In the genomic region with DNA sequence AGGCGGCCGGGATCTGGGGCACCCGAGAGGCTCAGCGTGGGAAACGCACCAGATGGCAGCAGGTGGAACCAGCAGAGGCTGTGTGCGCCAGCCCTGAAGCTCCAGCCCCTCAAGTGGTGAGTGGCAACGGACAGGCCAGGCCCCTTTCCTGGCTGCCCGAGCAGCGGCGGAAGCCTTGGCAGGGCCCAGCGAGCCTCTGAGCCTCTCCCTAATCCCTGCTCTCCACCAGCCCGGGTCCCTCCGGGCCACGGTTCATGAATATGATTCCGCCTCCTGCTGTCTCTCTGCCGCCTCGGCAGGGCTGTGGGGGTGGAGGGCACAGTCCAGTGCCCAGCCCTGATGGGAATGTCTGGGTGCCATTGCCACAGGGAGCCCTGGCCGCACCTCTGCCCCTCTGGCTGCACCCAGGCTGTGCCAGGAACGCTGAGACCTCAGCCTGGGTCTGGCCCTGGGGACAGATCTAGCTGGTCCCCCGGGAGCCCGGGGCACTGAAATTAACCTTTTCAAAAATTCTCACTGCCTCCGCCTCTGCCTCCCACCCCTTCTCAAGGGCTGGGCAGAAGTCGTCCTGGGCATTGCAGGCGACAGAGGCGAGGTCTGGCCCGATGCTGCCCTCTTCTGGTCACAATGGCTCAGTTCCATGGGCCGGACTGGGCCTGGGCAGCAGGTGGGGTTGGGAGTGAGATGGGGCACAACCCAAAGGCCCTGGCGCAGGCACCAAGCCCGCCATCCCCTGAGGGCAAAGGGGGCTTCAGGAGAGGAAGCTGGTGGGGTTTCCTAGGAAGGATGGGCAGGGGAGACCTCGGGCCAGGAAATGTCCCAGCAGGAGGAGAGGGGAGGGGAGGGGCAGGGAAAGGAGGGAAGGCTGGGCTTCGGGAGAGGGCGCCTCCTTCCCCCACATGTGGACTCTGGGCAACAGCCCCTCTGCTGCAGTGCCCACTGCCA, we compare ENCODE assay signal across 9 cellular contexts. TPM values are rescaled to one million over a fixed set of nuclear protein-coding genes. Genes with fewer than 3 reads are reported as not detected.
DNase-seq lines count a peak whose midpoint lies in the region; ATAC-seq and TF ChIP-seq lines count a peak whose summit lies in the region.
"Had no signal": no experiment of that assay in that cellular context is flagged by ENCODE, and none has a peak within 500 bp of the region (broad histone marks: within the 10 kb centered on the region; RNA-seq: fewer than 3 reads in every experiment).

No MANE protein-coding gene starts in this region.

- peak overlapping the region; percentile 45 for H3K27ac Mint-ChIP-seq in T-helper 17 cell
- H3K27ac Mint-ChIP-seq: activated naive CD8-positive, alpha-beta T cell had no signal

- peak; percentile 61 for DNase-seq in Caki2 (ENCODE audit: low read depth)
- DNase-seq in NCI-H1048 (lab: John Stamatoyannopoulos, UW), result peak; percentile 19
- DNase-seq in T-helper 17 cell, result peak; percentile 43 to 67 (median 47)
- DNase-seq in anterior cingulate cortex (lab: John Stamatoyannopoulos, UW), result peak in 55 of 58 donors; percentile 10 to 84 (median 60)
- peak; percentile 94 for DNase-seq in hepatic stellate cell (ENCODE audit: low spot score)
- no peak for DNase-seq in retinal pigment epithelial cell (ENCODE audit: low read depth)
- DNase-seq in middle frontal gyrus (ENCODE audit: extremely low spot score, low spot score), result no peak

- peak; percentile 83 for TF ChIP-seq CTCF in retinal pigment epithelial cell (conservative IDR thresholded peaks at IDR 0.05; ENCODE audit: low read depth, low read length)

- peaks cover 18% of the 10 kb centered on the region for H3K27me3 Mint-ChIP-seq in T-helper 17 cell
- H3K27me3 Mint-ChIP-seq: activated naive CD8-positive, alpha-beta T cell had no signal

- peak overlapping the region; percentile 23 for H3K4me3 ChIP-seq in retinal pigment epithelial cell (ENCODE audit: low read length)

- peaks cover 2% of the 10 kb centered on the region for H3K36me3 Mint-ChIP-seq in T-helper 17 cell (ENCODE audit: low read depth)
- H3K36me3 Mint-ChIP-seq: activated naive CD8-positive, alpha-beta T cell had no signal

- in situ Hi-C loops in Caki2 (cut with HindIII; ENCODE audit: low pct_unique_long_range_greater_than_20kb, low sequenced_read_pairs), result no loop called here

- peak overlapping the region; percentile 71 for H3K4me3 Mint-ChIP-seq in T-helper 17 cell
- H3K4me3 Mint-ChIP-seq: activated naive CD8-positive, alpha-beta T cell had no signal

- peak; percentile 68 for ATAC-seq in GM21737 (IDR thresholded peaks at IDR 0.05; ENCODE audit: unreplicated experiment)
- ATAC-seq in T-helper 17 cell, result peak; percentile 92

- H3K9me3 ChIP-seq in T-helper 17 cell (ENCODE audit: control insufficient read depth, low read length, poor library complexity, severe bottlenecking), result no peaks in the 10 kb centered on the region

- peaks cover 11% of the 10 kb centered on the region for H3K4me1 Mint-ChIP-seq in T-helper 17 cell

RNA-seq across cellular contexts. Expression of a gene that starts 20.3 kb away (rescaled TPM):
- total RNA-seq in Caki2 (2014; rRNA removed; shearing (Covaris generic); ENCODE audit: low replicate concordance), result 0.41 TPM in 1 of 2 replicates, not detected in the other
- total RNA-seq in T-helper 17 cell, result under 1 TPM in 1 of 2 donors, not detected in 1; 0.12 TPM

RNA-seq across cellular contexts. Expression of a gene that starts 38.0 kb away (rescaled TPM):
- 16.4 and 39.3 TPM in 2 replicates for total RNA-seq in Caki2 (2014; rRNA removed; shearing (Covaris generic); ENCODE audit: low replicate concordance)
- total RNA-seq in T-helper 17 cell, result 10 to 100 TPM; 12.6 to 15.5 TPM

RNA-seq across cellular contexts. Expression of a gene that starts 43.8 kb away (rescaled TPM):
- 23.5 and 29.9 TPM in 2 replicates for total RNA-seq in Caki2 (2014; rRNA removed; shearing (Covaris generic); ENCODE audit: low replicate concordance)
- total RNA-seq in T-helper 17 cell, result 10 to 100 TPM in 1 of 2 donors, 1 to 10 TPM in 1; 7.4 to 10.8 TPM

Comparison
In these comparisons a context has a peak if more than half of its experiments do, and no peak if none do; other contexts are left out.
1. DNase-seq: peak in Caki2 (single experiment), NCI-H1048 (single experiment), T-helper 17 cell (3 of 3), anterior cingulate cortex (55 of 58) and hepatic stellate cell (single experiment); none in retinal pigment epithelial cell (single experiment) and middle frontal gyrus (single experiment).